ENCODE assay signal across 1 cellular context in genomic region chr11:819129-819931, GRCh38.
TF ChIP-seq lines count a peak whose summit lies in the region.

No MANE protein-coding gene starts in this region.

TF ChIP-seq in HepG2, 621 proteins besides CTCF, POLR2A, EP300 and RAD21 (continued from another document and continues in another):
- TF ChIP-seq ZNF513 (CRISPR knock-in tag; conservative IDR thresholded peaks at IDR 0.05) (0 out of 2 replicates have a peak, but pooled peaks have one; percentile 31), IRX3 (CRISPR knock-in tag; IDR thresholded peaks at IDR 0.05; ENCODE audit: borderline replicate concordance, low read depth) (peak; percentile 76; the same call in 1 of the 2 replicates), ZNF543 (CRISPR knock-in tag; IDR thresholded peaks at IDR 0.05) (no peak; the same call in 1 of the 2 replicates), DR1 (CRISPR knock-in tag; IDR thresholded peaks at IDR 0.05) (peak; percentile 88), HOXA3 (CRISPR knock-in tag; IDR thresholded peaks at IDR 0.05) (no peak), HNRNPLL (IDR thresholded peaks at IDR 0.05; ENCODE audit: low read depth, low read length, poor library complexity, severe bottlenecking) (peak; percentile 82), MNT (IDR thresholded peaks at IDR 0.05) (no peak), GABPA (IDR thresholded peaks at IDR 0.05; ENCODE audit: low read depth, low read length) (no peak), GABPA (CRISPR knock-in tag; IDR thresholded peaks at IDR 0.05; ENCODE audit: low read depth) (no peak), ZNF431 (CRISPR knock-in tag; IDR thresholded peaks at IDR 0.05; ENCODE audit: borderline replicate concordance, low read depth) (0 out of 2 replicates have a peak, but pooled peaks have one; percentile 57), ZNF33B (CRISPR knock-in tag; IDR thresholded peaks at IDR 0.05) (no peak; the same call in 1 of the 2 replicates), REXO4 (CRISPR knock-in tag; IDR thresholded peaks at IDR 0.05; ENCODE audit: borderline replicate concordance) (0 out of 2 replicates have a peak, but pooled peaks have one; percentile 10), ZNF343 (CRISPR knock-in tag; IDR thresholded peaks at IDR 0.05) (peak; percentile 91; the same call in 1 of the 2 replicates), ZNF800 (CRISPR knock-in tag; IDR thresholded peaks at IDR 0.05) (no peak), ZNF260 (CRISPR knock-in tag; IDR thresholded peaks at IDR 0.05; ENCODE audit: borderline replicate concordance, low read depth) (no peak), AHDC1 (CRISPR knock-in tag; IDR thresholded peaks at IDR 0.05; ENCODE audit: borderline replicate concordance) (no peak), SIX4 (CRISPR knock-in tag; IDR thresholded peaks at IDR 0.05) (no peak), NFE2 (CRISPR knock-in tag; IDR thresholded peaks at IDR 0.05) (no peak), TARDBP (CRISPR knock-in tag; IDR thresholded peaks at IDR 0.05) (peak; percentile 36; the same call in 1 of the 2 replicates), ZNF235 (CRISPR knock-in tag; IDR thresholded peaks at IDR 0.05; ENCODE audit: borderline replicate concordance) (no peak), ZBTB39 (CRISPR knock-in tag; IDR thresholded peaks at IDR 0.05) (peak; percentile 30; the same call in 1 of the 2 replicates), ZBTB40 (IDR thresholded peaks at IDR 0.05) (no peak), ZBTB40 (CRISPR knock-in tag; IDR thresholded peaks at IDR 0.05) (peak; percentile 18; the same call in 1 of the 2 replicates), FOXP4 (CRISPR knock-in tag; IDR thresholded peaks at IDR 0.05) (no peak), ATF7-NPFF (CRISPR knock-in tag; IDR thresholded peaks at IDR 0.05; ENCODE audit: low read depth) (peak; percentile 81; the same call in 1 of the 2 replicates), RFXAP (CRISPR knock-in tag; IDR thresholded peaks at IDR 0.05; ENCODE audit: borderline replicate concordance) (no peak), ZNF709 (CRISPR knock-in tag; IDR thresholded peaks at IDR 0.05) (no peak)
